Comparison of ENCODE assay signal across 8 cellular contexts in genomic region chr11:63838682-63839507, GRCh38. TPM values are rescaled to one million over a fixed set of nuclear protein-coding genes. Genes with fewer than 3 reads are reported as not detected.
A peak's percentile ranks its signal among the peaks of the same experiment; 100 is the strongest.
DNase-seq lines count a peak whose midpoint lies in the region; ATAC-seq and TF ChIP-seq lines count a peak whose summit lies in the region.

Gene MARK2 (plus strand): TSS chr11:63839110. CDS start chr11:63839507, 397 bp downstream.

- peak; percentile 83 for ATAC-seq in GM19324 (IDR thresholded peaks at IDR 0.05; ENCODE audit: low FRiP score, unreplicated experiment)
- peak; percentile 49 for ATAC-seq in HG03469 (IDR thresholded peaks at IDR 0.05; ENCODE audit: unreplicated experiment)

- H3K27me3 ChIP-seq in BJ (ENCODE audit: control insufficient read depth, insufficient read depth, low read length): no peaks in the 10 kb centered on the region
- H3K27me3 ChIP-seq in colonic mucosa: no peaks in the 10 kb centered on the region
- H3K27me3 ChIP-seq in layer of hippocampus (ENCODE audit: control insufficient read depth, insufficient read depth, low read length): no peaks in the 10 kb centered on the region

- peak within 1 kb of the TSS; percentile 92 for H3K4me3 ChIP-seq in BJ (ENCODE audit: low read depth, low read length)
- peak within 1 kb of the TSS; percentile 84 for H3K4me3 ChIP-seq in colonic mucosa

- peak within 1 kb of the TSS; percentile 92 for H3K4me3 Mint-ChIP-seq in activated CD4-positive, alpha-beta T cell treated with anti-CD3 and anti-CD28 coated beads, Interleukin-2, amount 10 ng/mL, durations not matched to agents 24 days and 14 days

- H3K4me1 ChIP-seq in colonic mucosa: peaks cover 29% of the 10 kb centered on the region

- H3K9me3 Mint-ChIP-seq in activated CD4-positive, alpha-beta T cell treated with anti-CD3 and anti-CD28 coated beads, Interleukin-2, amount 10 ng/mL, durations not matched to agents 24 days and 14 days: no peaks in the 10 kb centered on the region

- no peaks in the 10 kb centered on the region for H3K27me3 Mint-ChIP-seq in activated CD4-positive, alpha-beta T cell treated with anti-CD3 and anti-CD28 coated beads, Interleukin-2, amount 10 ng/mL, durations not matched to agents 24 days and 14 days

- H3K9ac ChIP-seq in colonic mucosa (ENCODE audit: low read depth in 2 of 2, low read length in 2 of 2): peak within 1 kb of the TSS; percentile 82 to 97

- H3K27ac Mint-ChIP-seq in activated CD4-positive, alpha-beta T cell treated with anti-CD3 and anti-CD28 coated beads, Interleukin-2, amount 10 ng/mL, durations not matched to agents 24 days and 14 days: peak within 1 kb of the TSS; percentile 94

- H3K36me3 ChIP-seq in BJ (ENCODE audit: control insufficient read depth, insufficient read depth, low read length): peaks cover 4% of the 10 kb centered on the region
- no peaks in the 10 kb centered on the region for H3K36me3 ChIP-seq in colonic mucosa

- intact Hi-C loops in activated CD4-positive, alpha-beta T cell treated with anti-CD3 and anti-CD28 coated beads, Interleukin-2, amount 10 ng/mL, durations not matched to agents 24 days and 14 days (cut with micrococcal nuclease): loop anchor here (1.0 to 5.0 kb wide), 4 partner anchors 26 to 958 kb away; partner anchors contain the start of genes OTUB1, SLC3A2 and SPINDOC
- intact Hi-C loops in colonic mucosa (cut with DNase I): loop anchor here (5.0 to 10.0 kb wide), 3 partner anchors 68 to 306 kb away; partner anchors contain the start of gene ZFTA

- H3K36me3 Mint-ChIP-seq in activated CD4-positive, alpha-beta T cell treated with anti-CD3 and anti-CD28 coated beads, Interleukin-2, amount 10 ng/mL, durations not matched to agents 24 days and 14 days (ENCODE audit: low read depth): peaks cover 25% of the 10 kb centered on the region

- CTCF ChIA-PET in BJ (lab: Yijun Ruan, JAX): interaction anchor here (0.7 to 5.8 kb wide), 21 partner anchors 8 to 360 kb away, joined by 3 to 188 read pairs (median 4); no protein-coding TSS in a partner anchor

- H3K9me3 ChIP-seq in colonic mucosa: no peaks in the 10 kb centered on the region

- TF ChIP-seq CTCF in BJ (IDR thresholded peaks at IDR 0.05; ENCODE audit: insufficient read depth, low read depth, low read length): no peak
- TF ChIP-seq CTCF in colonic mucosa (IDR thresholded peaks at IDR 0.05): no peak

- POLR2A ChIA-PET in BJ (lab: Charles Lee): interaction anchor here (0.5 to 0.7 kb wide), 4 partner anchors 12 to 135 kb away, joined by 3 to 9 read pairs (median 4); partner anchors contain the start of gene COX8A

- peak; percentile 74 for DNase-seq in BJ (ENCODE audit: low read depth)
- DNase-seq in NCI-H526 treated with DMSO at 0.1 percent for 48 hours (lab: John Stamatoyannopoulos, UW): peak; percentile 99
- peak; percentile 100 for DNase-seq in activated CD4-positive, alpha-beta T cell treated with anti-CD3 and anti-CD28 coated beads, Interleukin-2, amount 10 ng/mL, durations not matched to agents 24 days and 14 days
- DNase-seq in colonic mucosa: peak; percentile 99
- peak; percentile 100 for DNase-seq in stimulated activated CD4-positive, alpha-beta T cell treated with anti-CD3 and anti-CD28 coated beads, Interleukin-1b, Interleukin-23, amount 100 ng/mL, for 4 hours (ENCODE audit: low read depth in 2 of 2)

- H3K4me1 Mint-ChIP-seq in activated CD4-positive, alpha-beta T cell treated with anti-CD3 and anti-CD28 coated beads, Interleukin-2, amount 10 ng/mL, durations not matched to agents 24 days and 14 days: peaks cover 49% of the 10 kb centered on the region

- H3K27ac ChIP-seq in colonic mucosa: peak within 1 kb of the TSS; percentile 84
- peak within 1 kb of the TSS; percentile 84 for H3K27ac ChIP-seq in layer of hippocampus (ENCODE audit: low read depth, low read length)

RNA-seq across cellular contexts. Expression of gene MARK2, which starts in this region (rescaled TPM):
- polyA plus RNA-seq in BJ (2011; rRNA removed): 11.1 and 13.8 TPM in 2 replicates
- polyA minus RNA-seq in BJ (2011; rRNA and poly(A)+ RNA removed): 13.8 and 14.1 TPM in 2 replicates
- 34.2 and 41.0 TPM in 2 replicates for total RNA-seq in activated CD4-positive, alpha-beta T cell treated with anti-CD3 and anti-CD28 coated beads, Interleukin-2, amount 10 ng/mL, durations not matched to agents 24 days and 14 days
- total RNA-seq in colonic mucosa: 10 to 100 TPM; 86.8 to 96.8 TPM

Comparison
In these comparisons a context has a peak if more than half of its experiments do, and no peak if none do; other contexts are left out.
1. Peak in every context shown above with its lines: DNase-seq, ATAC-seq, H3K4me3 ChIP-seq and H3K27ac ChIP-seq.